Comparison of ENCODE assay signal across 22 cellular contexts in the genomic region with DNA sequence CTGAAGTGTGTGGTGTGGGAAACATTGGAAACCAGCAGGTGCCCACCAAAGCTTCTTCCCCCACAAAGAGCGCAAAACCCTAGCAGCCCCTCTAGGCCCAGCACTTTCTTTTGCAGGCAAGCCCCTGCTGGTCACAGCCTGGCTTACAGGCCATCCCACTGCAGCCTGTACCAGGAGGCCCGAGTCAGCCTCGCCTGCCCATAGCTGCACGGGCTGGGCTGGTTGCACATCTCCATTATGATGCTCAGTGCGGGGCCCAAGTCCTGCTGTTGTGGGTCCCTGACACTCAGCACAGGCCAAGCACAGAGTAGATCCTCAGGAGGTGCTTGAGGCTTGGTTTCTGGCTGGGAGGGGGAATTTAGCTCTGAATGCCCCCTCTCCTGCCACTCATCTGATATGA. TPM values are rescaled to one million over a fixed set of nuclear protein-coding genes. Genes with fewer than 3 reads are reported as not detected.
A peak's percentile ranks its signal among the peaks of the same experiment; 100 is the strongest.
DNase-seq lines count a peak whose midpoint lies in the region; ATAC-seq, FAIRE-seq and TF ChIP-seq lines count a peak whose summit lies in the region.
"Had no signal": no experiment of that assay in that cellular context is flagged by ENCODE, and none has a peak within 500 bp of the region (broad histone marks: within the 10 kb centered on the region; RNA-seq: fewer than 3 reads in every experiment).

No MANE protein-coding gene starts in this region.

- no peaks in the 10 kb centered on the region for H3K4me1 Mint-ChIP-seq in activated CD4-positive, alpha-beta T cell treated with anti-CD3 and anti-CD28 coated beads for 36 hours
- H3K4me1 Mint-ChIP-seq in activated naive CD4-positive, alpha-beta T cell treated with anti-CD3 and anti-CD28 coated beads for 36 hours (ENCODE audit: low read depth) = no peaks in the 10 kb centered on the region
- H3K4me1 Mint-ChIP-seq: GM23338 had no signal

- H3K4me3 ChIP-seq in H7 (ENCODE audit: insufficient read depth, low read depth, low read length) (no peak overlapping the region), NB4 (ENCODE audit: low read depth, low read length) (no peak overlapping the region), H1 (ENCODE audit: extremely low read depth in 1 of 4, insufficient read depth in 2 of 4, low read depth in 3 of 4, low read length in 4 of 4) (no peak overlapping the region), transverse colon (no peak overlapping the region), esophagus squamous epithelium (no peak overlapping the region)
- H3K4me3 ChIP-seq: A549, GM23338 had no signal

- no peaks in the 10 kb centered on the region for H3K79me2 ChIP-seq in H1 (ENCODE audit: control insufficient read depth in 1 of 2, insufficient read depth in 2 of 2, low read length in 2 of 2)

- H3K4me1 ChIP-seq in H1 (replicated peaks in 1 of 4; ENCODE audit: control insufficient read depth in 3 of 4, insufficient read depth in 4 of 4, low read length in 3 of 4) = no peaks in the 10 kb centered on the region
- peaks cover 3 to 42% (median 26%) of the 10 kb centered on the region in 4 donors for H3K4me1 ChIP-seq in transverse colon
- peaks cover 0 to 3% (median 0%) of the 10 kb centered on the region in 3 donors for H3K4me1 ChIP-seq in esophagus squamous epithelium
- H3K4me1 ChIP-seq: A549, BE2C had no signal

- H2BK120ac ChIP-seq in H1 (replicated peaks; ENCODE audit: low read depth, low read length) = no peak overlapping the region

- peaks cover 0 to 6% of the 10 kb centered on the region in 2 experiments for H4K20me1 ChIP-seq in H1 (replicated peaks in 1 of 2; ENCODE audit: control insufficient read depth in 1 of 2, insufficient read depth in 2 of 2, low read length in 2 of 2)

- no peak overlapping the region for H2BK12ac ChIP-seq in H1 (ENCODE audit: low read depth, low read length)

- peak; percentile 6 for TF ChIP-seq CTCF in NB4 (IDR thresholded peaks at IDR 0.05; ENCODE audit: low read depth, low read length)
- TF ChIP-seq CTCF in H1 (IDR thresholded peaks at IDR 0.05; ENCODE audit: control extremely low read depth in 1 of 3, insufficient read depth in 1 of 3, low read depth in 1 of 3, low read length in 3 of 3) = peak in 2 of 3 experiments; percentile 27 to 29; a peak in 2 of 4 replicates
- TF ChIP-seq CTCF in transverse colon (IDR thresholded peaks at IDR 0.05) = peak in 1 of 5 experiments; percentile 12
- no peak for TF ChIP-seq CTCF in esophagus squamous epithelium (IDR thresholded peaks at IDR 0.05)

- in situ Hi-C loops in transverse colon (cut with MboI; ENCODE audit: low pct_ligation_motif_present in 1 of 4, low pct_unique_long_range_greater_than_20kb in 1 of 4, low sequenced_read_pairs in 3 of 4) = loop anchor here in 2 of 4 donors (10.0 kb wide), 1 partner anchor 58 kb away; no protein-coding TSS in a partner anchor

- H3K27me3 Mint-ChIP-seq in activated CD4-positive, alpha-beta T cell treated with anti-CD3 and anti-CD28 coated beads for 36 hours = peaks cover 4% of the 10 kb centered on the region
- H3K27me3 Mint-ChIP-seq in activated naive CD4-positive, alpha-beta T cell treated with anti-CD3 and anti-CD28 coated beads for 36 hours (ENCODE audit: low read depth) = no peaks in the 10 kb centered on the region

- CTCF ChIA-PET in H1 (lab: Charles Lee; ENCODE audit: partially characterized antibody) = interaction anchor here (1.1 to 10.8 kb wide), 21 partner anchors 10 to 338 kb away, joined by 3 to 248 read pairs (median 8); partner anchors contain the start of genes CDHR1 and GHITM
- CTCF ChIA-PET in activated CD4-positive, alpha-beta T cell treated with anti-CD3 and anti-CD28 coated beads for 36 hours (lab: Charles Lee) = interaction anchor here (0.9 to 2.0 kb wide), 3 partner anchors 11 to 54 kb away, joined by 4 to 10 read pairs (median 4); no protein-coding TSS in a partner anchor
- CTCF ChIA-PET in activated naive CD4-positive, alpha-beta T cell treated with anti-CD3 and anti-CD28 coated beads for 36 hours (lab: Charles Lee) = interaction anchor here (1.0 to 4.7 kb wide), 4 partner anchors 10 to 54 kb away, joined by 3 to 48 read pairs (median 8); no protein-coding TSS in a partner anchor

- intact Hi-C loops in transverse colon (cut with DNase I; ENCODE audit: low total_unique reads) (no loop called here), esophagus squamous epithelium (cut with DNase I) (no loop called here)
- intact Hi-C loops in activated CD4-positive, alpha-beta T cell treated with anti-CD3 and anti-CD28 coated beads for 36 hours (cut with DNase I, micrococcal nuclease) = no loop called here
- intact Hi-C loops in activated naive CD4-positive, alpha-beta T cell treated with anti-CD3 and anti-CD28 coated beads for 36 hours (cut with micrococcal nuclease) = no loop called here

- POLR2A ChIA-PET in H1 (lab: Charles Lee; ENCODE audit: partially characterized antibody) = interaction anchor here (0.9 kb wide), 1 partner anchor 47 kb away, joined by 4 read pairs; no protein-coding TSS in a partner anchor
- POLR2A ChIA-PET in activated CD4-positive, alpha-beta T cell treated with anti-CD3 and anti-CD28 coated beads for 36 hours (lab: Charles Lee) = no interaction called here

- no peak overlapping the region for H3K4me2 ChIP-seq in H1 (ENCODE audit: insufficient read depth in 1 of 2, low read depth in 2 of 2, low read length in 2 of 2)
- H3K4me2 ChIP-seq: A549, GM23338 had no signal

- 90% methylated on average over 5 of the region's 5 CpGs; no CpG with 5 or more reads in 1 of the 2 experiments for WGBS in H1 (ENCODE audit: extremely low coverage in 1 of 2, insufficient coverage in 1 of 2, insufficient read length in 1 of 2, insufficient replicate concordance in 2 of 2, low coverage in 1 of 2, low lambda C conversion rate in 2 of 2, missing lambda C conversion rate in 1 of 2), 2 experiments
- WGBS in transverse colon (ENCODE audit: low coverage in 1 of 2), 2 donors = 67 to 100% methylated on average over 1 to 5 of the region's 5 CpGs
- 88 to 100% methylated on average over 1 to 5 of the region's 5 CpGs for WGBS in esophagus squamous epithelium, 2 donors

- H3K23me2 ChIP-seq in H1 (ENCODE audit: low read depth, low read length) = no peaks in the 10 kb centered on the region

- FAIRE-seq in H1 (lab: Jason Lieb, UNC) = no peak
- FAIRE-seq: A549, D721Med, G401.6 had no signal

- no peak overlapping the region for H3K23ac ChIP-seq in H1 (ENCODE audit: insufficient read length)

- TF ChIP-seq POLR2A in NB4 (IDR thresholded peaks at IDR 0.05; ENCODE audit: extremely low read depth, insufficient read length) (no peak), H1 (IDR thresholded peaks at IDR 0.05; ENCODE audit: control extremely low read depth in 1 of 2, low read depth in 2 of 2, low read length in 2 of 2) (no peak), transverse colon (IDR thresholded peaks at IDR 0.05) (no peak), esophagus squamous epithelium (IDR thresholded peaks at IDR 0.05) (no peak)

- H3K18ac ChIP-seq in H1 (ENCODE audit: extremely low read depth, low read length) = no peak overlapping the region

- H3K4me3 Mint-ChIP-seq in activated CD4-positive, alpha-beta T cell treated with anti-CD3 and anti-CD28 coated beads for 36 hours = no peak overlapping the region
- H3K4me3 Mint-ChIP-seq in activated naive CD4-positive, alpha-beta T cell treated with anti-CD3 and anti-CD28 coated beads for 36 hours = no peak overlapping the region
- H3K4me3 Mint-ChIP-seq: CD4-positive, alpha-beta memory T cell; GM23338; HFFc6 had no signal

- no peak overlapping the region for H2BK15ac ChIP-seq in H1 (ENCODE audit: low read length)

- no peak overlapping the region for H2BK20ac ChIP-seq in H1 (ENCODE audit: low read length)

- H3K36me3 Mint-ChIP-seq in activated CD4-positive, alpha-beta T cell treated with anti-CD3 and anti-CD28 coated beads for 36 hours (ENCODE audit: low read depth) = no peaks in the 10 kb centered on the region
- no peaks in the 10 kb centered on the region for H3K36me3 Mint-ChIP-seq in activated naive CD4-positive, alpha-beta T cell treated with anti-CD3 and anti-CD28 coated beads for 36 hours (ENCODE audit: low read depth)
- H3K36me3 Mint-ChIP-seq: CD4-positive, alpha-beta memory T cell had no signal

- H3K79me1 ChIP-seq in H1 (ENCODE audit: low read depth, low read length) = no peaks in the 10 kb centered on the region

- TF ChIP-seq RAD21 in H1 (IDR thresholded peaks at IDR 0.05 in 1 of 2, conservative IDR thresholded peaks at IDR 0.05 in 1 of 2; ENCODE audit: low read depth in 2 of 2, low read length in 2 of 2) = peak in 1 of 2 experiments; percentile 4; a peak in 1 of 4 replicates

- ATAC-seq in activated CD4-positive, alpha-beta T cell treated with anti-CD3 and anti-CD28 coated beads for 36 hours = no peak
- ATAC-seq: GM23338 had no signal

- no peak overlapping the region for H3K27ac ChIP-seq in H1 (ENCODE audit: low read depth, low read length)
- H3K27ac ChIP-seq in transverse colon = peak overlapping the region in 3 of 4 donors; percentile 85 to 88 (median 87)
- H3K27ac ChIP-seq in esophagus squamous epithelium = no peak overlapping the region
- H3K27ac ChIP-seq: A549, C4-2B had no signal

- TF ChIP-seq EP300 in H1 (IDR thresholded peaks at IDR 0.05; ENCODE audit: borderline replicate concordance in 1 of 2, low read depth in 2 of 2, low read length in 2 of 2) (no peak), transverse colon (IDR thresholded peaks at IDR 0.05; ENCODE audit: low read depth) (no peak)

- DNase-seq in H7 = peak; percentile 61
- no peak for DNase-seq in NB4 (ENCODE audit: low read depth)
- no peak for DNase-seq in H1 (ENCODE audit: low read depth in 1 of 2, low spot score in 2 of 2)
- DNase-seq in transverse colon = peak; percentile 5
- no peak for DNase-seq in activated CD4-positive, alpha-beta T cell treated with anti-CD3 and anti-CD28 coated beads for 36 hours
- no peak for DNase-seq in activated naive CD4-positive, alpha-beta T cell treated with anti-CD3 and anti-CD28 coated beads for 36 hours
- DNase-seq in esophagus squamous epithelium (lab: John Stamatoyannopoulos, UW) = no peak
- DNase-seq: BE2C; CD4-positive, alpha-beta memory T cell; COR-L47; DMS153; DMS79 treated with DMSO at 0.1 percent for 48 hours; EL; HCEC 1CT; HFFc6 had no signal

- H4K91ac ChIP-seq in H1 (replicated peaks; ENCODE audit: insufficient read length, low read length) = no peak overlapping the region

- no peak overlapping the region for H2BK5ac ChIP-seq in H1 (ENCODE audit: low read depth, low read length)

- peaks cover 2% of the 10 kb centered on the region; the same call in 1 of the 2 replicates for H3K27me3 ChIP-seq in H7 (ENCODE audit: control insufficient read depth, insufficient read depth, low read length)
- no peaks in the 10 kb centered on the region for H3K27me3 ChIP-seq in H1 (replicated peaks in 1 of 4; ENCODE audit: control insufficient read depth in 3 of 4, extremely low read depth in 1 of 4, insufficient read depth in 3 of 4, low read length in 3 of 4)
- H3K27me3 ChIP-seq in transverse colon = no peaks in the 10 kb centered on the region
- no peaks in the 10 kb centered on the region for H3K27me3 ChIP-seq in esophagus squamous epithelium
- H3K27me3 ChIP-seq: BE2C had no signal

- H3K9me3 ChIP-seq in H1 (ENCODE audit: insufficient read depth in 2 of 2, low read depth in 1 of 2, low read length in 1 of 2) = no peaks in the 10 kb centered on the region
- H3K9me3 ChIP-seq in transverse colon = no peaks in the 10 kb centered on the region
- no peaks in the 10 kb centered on the region for H3K9me3 ChIP-seq in esophagus squamous epithelium
- H3K9me3 ChIP-seq: A549, BE2C had no signal

- H3K14ac ChIP-seq in H1 (ENCODE audit: insufficient read length) = no peak overlapping the region

- H4K8ac ChIP-seq in H1 (ENCODE audit: extremely low read depth, insufficient read depth, low read length) = no peak overlapping the region

- no peaks in the 10 kb centered on the region for H3K9me3 Mint-ChIP-seq in activated CD4-positive, alpha-beta T cell treated with anti-CD3 and anti-CD28 coated beads for 36 hours (ENCODE audit: low read depth)
- H3K9me3 Mint-ChIP-seq in activated naive CD4-positive, alpha-beta T cell treated with anti-CD3 and anti-CD28 coated beads for 36 hours = no peaks in the 10 kb centered on the region
- H3K9me3 Mint-ChIP-seq: CD4-positive, alpha-beta memory T cell; GM23338; HFFc6 had no signal

- H3K56ac ChIP-seq in H1 (replicated peaks; ENCODE audit: insufficient read length, low read depth, low read length) = no peak overlapping the region

- H2AK5ac ChIP-seq in H1 (ENCODE audit: low read depth, low read length) = no peak overlapping the region

- no peak overlapping the region for H3K9ac ChIP-seq in H1 (replicated peaks in 1 of 4; ENCODE audit: extremely low read depth in 1 of 4, low read depth in 3 of 4, low read length in 3 of 4)

- H3K36me3 ChIP-seq in H7 (replicated peaks; ENCODE audit: control insufficient read depth, insufficient read depth, low read length) (no peaks in the 10 kb centered on the region), H1 (ENCODE audit: control insufficient read depth in 2 of 4, insufficient read depth in 4 of 4, low read length in 3 of 4) (no peaks in the 10 kb centered on the region), transverse colon (no peaks in the 10 kb centered on the region), esophagus squamous epithelium (peaks cover 0 to 16% (median 0%) of the 10 kb centered on the region in 3 donors)
- H3K36me3 ChIP-seq: BE2C had no signal

- H2AFZ ChIP-seq in H1 (ENCODE audit: low read length) = no peak overlapping the region
- H2AFZ ChIP-seq: GM23338 had no signal

- H3K27ac Mint-ChIP-seq in activated CD4-positive, alpha-beta T cell treated with anti-CD3 and anti-CD28 coated beads for 36 hours = no peak overlapping the region
- no peak overlapping the region for H3K27ac Mint-ChIP-seq in activated naive CD4-positive, alpha-beta T cell treated with anti-CD3 and anti-CD28 coated beads for 36 hours
- H3K27ac Mint-ChIP-seq: CD4-positive, alpha-beta memory T cell; GM23338; HFFc6 had no signal

- no peak overlapping the region for H3K4ac ChIP-seq in H1 (replicated peaks; ENCODE audit: insufficient read length, low read depth, low read length)

- no peak overlapping the region for H4K5ac ChIP-seq in H1 (ENCODE audit: insufficient read length, low read depth, low read length)

RNA-seq across cellular contexts. Expression of gene CDHR1, which starts 8.0 kb away (rescaled TPM):
- 0.90 and 1.7 TPM in 2 replicates for total RNA-seq in H7 (2014; rRNA removed; shearing (Covaris generic))
- 8.7 and 10.5 TPM in 2 replicates for total RNA-seq in H1 (2021; fragmentation: NEBNext Ultra II Directional; extraction: Animal tissue kit (Norgen Biotek cat#: 25700))
- 3.9 and 5.6 TPM in 2 replicates for polyA plus RNA-seq in H1 (2011; rRNA removed)
- 5.1 TPM for polyA plus RNA-seq in H1 (2011; cell fraction: cytosol; rRNA removed)
- polyA plus RNA-seq in H1 (2011; cell fraction: nucleus; rRNA removed) = 16.0 TPM
- polyA plus RNA-seq in H1 (2012, experiment 1 of 2) = 4.8 to 6.1 TPM (median 5.7 TPM) in 4 replicates
- 2.7 TPM for polyA plus RNA-seq in H1 (2012, experiment 2 of 2)
- 10.7 TPM for polyA plus RNA-seq in H1 (2013, experiment 1 of 2)
- 11.5 TPM for polyA plus RNA-seq in H1 (2013, experiment 2 of 2)
- 6.1 and 6.8 TPM in 2 replicates for polyA minus RNA-seq in H1 (2011; rRNA and poly(A)+ RNA removed)
- 8.8 TPM for polyA minus RNA-seq in H1 (2011; cell fraction: cytosol; rRNA and poly(A)+ RNA removed)
- polyA minus RNA-seq in H1 (2011; cell fraction: nucleus; rRNA and poly(A)+ RNA removed) = 3.3 TPM
- total RNA-seq in transverse colon = 100 to 1,000 TPM in 2 of 4 donors, 10 to 100 TPM in 2; 42.1 to 110 (median 75.5) TPM
- 1 to 10 TPM in 1 of 2 experiments, under 1 TPM in 1; 0.62 to 1.1 TPM for total RNA-seq in activated CD4-positive, alpha-beta T cell treated with anti-CD3 and anti-CD28 coated beads for 36 hours
- 1 to 10 TPM in 1 of 2 experiments, under 1 TPM in 1; 0.37 to 1.4 TPM for total RNA-seq in activated naive CD4-positive, alpha-beta T cell treated with anti-CD3 and anti-CD28 coated beads for 36 hours
- total RNA-seq in esophagus squamous epithelium = 10 to 100 TPM in 3 of 4 donors, 1 to 10 TPM in 1; 6.7 to 15.0 (median 12.2) TPM
- total RNA-seq: HFFc6, HT1080 had no signal
- polyA plus RNA-seq: AG04450; CD4-positive, alpha-beta memory T cell had no signal

RNA-seq across cellular contexts. Expression of gene LRIT2, which starts 23.0 kb away (rescaled TPM):
- not detected in 2 replicates for total RNA-seq in H7 (2014; rRNA removed; shearing (Covaris generic))
- total RNA-seq in H1 (2021; fragmentation: NEBNext Ultra II Directional; extraction: Animal tissue kit (Norgen Biotek cat#: 25700)) = not detected in 2 replicates
- polyA plus RNA-seq in H1 (2011; rRNA removed) = not detected in 2 replicates
- polyA plus RNA-seq in H1 (2011; cell fraction: cytosol; rRNA removed) = not detected
- polyA plus RNA-seq in H1 (2011; cell fraction: nucleus; rRNA removed) = not detected
- polyA plus RNA-seq in H1 (2012, experiment 1 of 2) = 0.07 to 0.14 TPM (median 0.09 TPM) in 4 replicates
- not detected for polyA plus RNA-seq in H1 (2012, experiment 2 of 2)
- polyA plus RNA-seq in H1 (2013, experiment 1 of 2) = not detected
- not detected for polyA plus RNA-seq in H1 (2013, experiment 2 of 2)
- not detected in 2 replicates for polyA minus RNA-seq in H1 (2011; rRNA and poly(A)+ RNA removed)
- not detected for polyA minus RNA-seq in H1 (2011; cell fraction: cytosol; rRNA and poly(A)+ RNA removed)
- not detected for polyA minus RNA-seq in H1 (2011; cell fraction: nucleus; rRNA and poly(A)+ RNA removed)
- total RNA-seq in transverse colon (not detected), esophagus squamous epithelium (not detected)
- not detected for total RNA-seq in activated CD4-positive, alpha-beta T cell treated with anti-CD3 and anti-CD28 coated beads for 36 hours
- total RNA-seq in activated naive CD4-positive, alpha-beta T cell treated with anti-CD3 and anti-CD28 coated beads for 36 hours = not detected
- total RNA-seq: CD4-positive, alpha-beta memory T cell; GM23338; HFFc6; HT1080 had no signal
- polyA plus RNA-seq: A549; AG04450; CD4-positive, alpha-beta memory T cell; GM23338 had no signal

RNA-seq across cellular contexts. Expression of gene GPR15LG, which starts 28.7 kb away (rescaled TPM):
- total RNA-seq in H7 (2014; rRNA removed; shearing (Covaris generic)) = not detected in 2 replicates
- not detected in 2 replicates for total RNA-seq in H1 (2021; fragmentation: NEBNext Ultra II Directional; extraction: Animal tissue kit (Norgen Biotek cat#: 25700))
- not detected in 2 replicates for polyA plus RNA-seq in H1 (2011; rRNA removed)
- polyA plus RNA-seq in H1 (2011; cell fraction: cytosol; rRNA removed) = not detected
- polyA plus RNA-seq in H1 (2011; cell fraction: nucleus; rRNA removed) = not detected
- not detected in 4 replicates for polyA plus RNA-seq in H1 (2012, experiment 1 of 2)
- polyA plus RNA-seq in H1 (2012, experiment 2 of 2) = not detected
- not detected for polyA plus RNA-seq in H1 (2013, experiment 1 of 2)
- polyA plus RNA-seq in H1 (2013, experiment 2 of 2) = not detected
- polyA minus RNA-seq in H1 (2011; rRNA and poly(A)+ RNA removed) = not detected in 2 replicates
- not detected for polyA minus RNA-seq in H1 (2011; cell fraction: cytosol; rRNA and poly(A)+ RNA removed)
- polyA minus RNA-seq in H1 (2011; cell fraction: nucleus; rRNA and poly(A)+ RNA removed) = not detected
- total RNA-seq in transverse colon = 100 to 1,000 TPM; 197 to 480 (median 266) TPM
- not detected for total RNA-seq in activated CD4-positive, alpha-beta T cell treated with anti-CD3 and anti-CD28 coated beads for 36 hours
- total RNA-seq in activated naive CD4-positive, alpha-beta T cell treated with anti-CD3 and anti-CD28 coated beads for 36 hours = not detected
- total RNA-seq in esophagus squamous epithelium = 100 to 1,000 TPM; 132 to 352 (median 320) TPM
- total RNA-seq: CD4-positive, alpha-beta memory T cell; GM23338; HFFc6; HT1080 had no signal
- polyA plus RNA-seq: A549; AG04450; CD4-positive, alpha-beta memory T cell; GM23338 had no signal

RNA-seq across cellular contexts. Expression of gene LRIT1, which starts 39.0 kb away (rescaled TPM):
- total RNA-seq in H7 (2014; rRNA removed; shearing (Covaris generic)) = not detected in 2 replicates
- not detected in 2 replicates for total RNA-seq in H1 (2021; fragmentation: NEBNext Ultra II Directional; extraction: Animal tissue kit (Norgen Biotek cat#: 25700))
- 0.03 and 0.09 TPM in 2 replicates for polyA plus RNA-seq in H1 (2011; rRNA removed)
- 0.08 TPM for polyA plus RNA-seq in H1 (2011; cell fraction: cytosol; rRNA removed)
- polyA plus RNA-seq in H1 (2011; cell fraction: nucleus; rRNA removed) = 0.14 TPM
- polyA plus RNA-seq in H1 (2012, experiment 1 of 2) = not detected in 4 replicates
- not detected for polyA plus RNA-seq in H1 (2012, experiment 2 of 2)
- 0.02 TPM for polyA plus RNA-seq in H1 (2013, experiment 1 of 2)
- not detected for polyA plus RNA-seq in H1 (2013, experiment 2 of 2)
- polyA minus RNA-seq in H1 (2011; rRNA and poly(A)+ RNA removed) = 0.35 and 0.68 TPM in 2 replicates
- polyA minus RNA-seq in H1 (2011; cell fraction: cytosol; rRNA and poly(A)+ RNA removed) = not detected
- polyA minus RNA-seq in H1 (2011; cell fraction: nucleus; rRNA and poly(A)+ RNA removed) = not detected
- total RNA-seq in transverse colon (not detected), esophagus squamous epithelium (under 1 TPM in 2 of 4 donors, not detected in 2; 0.19 to 0.34 TPM)
- total RNA-seq in activated CD4-positive, alpha-beta T cell treated with anti-CD3 and anti-CD28 coated beads for 36 hours = not detected
- not detected for total RNA-seq in activated naive CD4-positive, alpha-beta T cell treated with anti-CD3 and anti-CD28 coated beads for 36 hours
- total RNA-seq: CD4-positive, alpha-beta memory T cell; HFFc6; HT1080 had no signal
- polyA plus RNA-seq: A549; AG04450; CD4-positive, alpha-beta memory T cell; GM23338 had no signal

RNA-seq across cellular contexts. Expression of gene RGR, which starts 42.5 kb away (rescaled TPM):
- total RNA-seq in H7 (2014; rRNA removed; shearing (Covaris generic)) = not detected in 2 replicates
- total RNA-seq in H1 (2021; fragmentation: NEBNext Ultra II Directional; extraction: Animal tissue kit (Norgen Biotek cat#: 25700)) = not detected in 2 replicates
- not detected in 2 replicates for polyA plus RNA-seq in H1 (2011; rRNA removed)
- not detected for polyA plus RNA-seq in H1 (2011; cell fraction: cytosol; rRNA removed)
- not detected for polyA plus RNA-seq in H1 (2011; cell fraction: nucleus; rRNA removed)
- polyA plus RNA-seq in H1 (2012, experiment 1 of 2) = not detected in 4 replicates
- polyA plus RNA-seq in H1 (2012, experiment 2 of 2) = not detected
- polyA plus RNA-seq in H1 (2013, experiment 1 of 2) = not detected
- not detected for polyA plus RNA-seq in H1 (2013, experiment 2 of 2)
- not detected in 2 replicates for polyA minus RNA-seq in H1 (2011; rRNA and poly(A)+ RNA removed)
- not detected for polyA minus RNA-seq in H1 (2011; cell fraction: cytosol; rRNA and poly(A)+ RNA removed)
- polyA minus RNA-seq in H1 (2011; cell fraction: nucleus; rRNA and poly(A)+ RNA removed) = not detected
- total RNA-seq in transverse colon = 1 to 10 TPM in 3 of 4 donors, not detected in 1; 1.1 to 6.0 (median 1.2) TPM
- total RNA-seq in activated CD4-positive, alpha-beta T cell treated with anti-CD3 and anti-CD28 coated beads for 36 hours = not detected
- not detected for total RNA-seq in activated naive CD4-positive, alpha-beta T cell treated with anti-CD3 and anti-CD28 coated beads for 36 hours
- total RNA-seq in esophagus squamous epithelium = under 1 TPM in 2 of 4 donors, not detected in 2; 0.09 to 0.57 TPM
- total RNA-seq: CD4-positive, alpha-beta memory T cell; GM23338; HFFc6; HT1080 had no signal
- polyA plus RNA-seq: A549; AG04450; CD4-positive, alpha-beta memory T cell; GM23338 had no signal

Comparison
In these comparisons a context has a peak if more than half of its experiments do, and no peak if none do; other contexts are left out.
1. DNase-seq: peak in H7 (single experiment) and transverse colon (single experiment); none in NB4 (single experiment), H1 (0 of 2), activated CD4-positive, alpha-beta T cell treated with anti-CD3 and anti-CD28 coated beads for 36 hours (single experiment), activated naive CD4-positive, alpha-beta T cell treated with anti-CD3 and anti-CD28 coated beads for 36 hours (single experiment) and esophagus squamous epithelium (single experiment).
2. CTCF ChIP-seq: peak in NB4 (single experiment) and H1 (2 of 3); none in esophagus squamous epithelium (0 of 6).
3. H3K27ac ChIP-seq: peak in transverse colon (3 of 4); none in H1 (single experiment) and esophagus squamous epithelium (0 of 4).
4. RNA of gene GPR15LG, which starts 28.7 kb away (total RNA-seq): 132 to 352 TPM in esophagus squamous epithelium and 197 to 480 TPM in transverse colon; not detected in H7, not detected in H1, not detected in activated CD4-positive, alpha-beta T cell treated with anti-CD3 and anti-CD28 coated beads for 36 hours and not detected in activated naive CD4-positive, alpha-beta T cell treated with anti-CD3 and anti-CD28 coated beads for 36 hours; every median in the first group is over 100 times any median in the second.